In genomic region chr6:159061805-159062563, GRCh38 we compare ENCODE assay signal across 8 cellular contexts. TPM values are rescaled to one million over a fixed set of nuclear protein-coding genes. Genes with fewer than 3 reads are reported as not detected.
A peak's percentile ranks its signal among the peaks of the same experiment; 100 is the strongest.
DNase-seq lines count a peak whose midpoint lies in the region; ATAC-seq and TF ChIP-seq lines count a peak whose summit lies in the region.

No MANE protein-coding gene starts in this region.

- no peak for TF ChIP-seq POLR2A in gastroesophageal sphincter (IDR thresholded peaks at IDR 0.05)

- TF ChIP-seq CTCF in gastroesophageal sphincter (IDR thresholded peaks at IDR 0.05) = no peak

- H3K4me3 ChIP-seq in gastroesophageal sphincter = no peak overlapping the region

- DNase-seq in CD1c-positive myeloid dendritic cell (ENCODE audit: extremely low spot score) (peak; percentile 93), NAMALWA (ENCODE audit: low spot score) (peak; percentile 74), SW 1271 (lab: John Stamatoyannopoulos, UW) (no peak), COLO668 (lab: John Stamatoyannopoulos, UW; ENCODE audit: unreplicated experiment) (no peak), NCI-H226 (no peak), inferior parietal cortex (ENCODE audit: extremely low spot score) (no peak)

- no peak for TF ChIP-seq EP300 in gastroesophageal sphincter (IDR thresholded peaks at IDR 0.05)

- ATAC-seq in GM19455 (IDR thresholded peaks at IDR 0.05; ENCODE audit: unreplicated experiment) = peak; percentile 60
- peak; percentile 43 for ATAC-seq in gastroesophageal sphincter

- no peaks in the 10 kb centered on the region for H3K4me1 ChIP-seq in gastroesophageal sphincter

- H3K36me3 ChIP-seq in gastroesophageal sphincter = no peaks in the 10 kb centered on the region

- H3K9me3 ChIP-seq in gastroesophageal sphincter = no peaks in the 10 kb centered on the region

- H3K27ac ChIP-seq in gastroesophageal sphincter = no peak overlapping the region

- peaks cover 13% of the 10 kb centered on the region for H3K27me3 ChIP-seq in gastroesophageal sphincter

- 73 to 83% methylated on average over 6 to 8 of the region's 10 CpGs for WGBS in gastroesophageal sphincter (ENCODE audit: low coverage in 1 of 2), 2 donors

RNA-seq across cellular contexts. Expression of gene TAGAP, which starts 17.2 kb away (rescaled TPM):
- 1 to 10 TPM; 1.0 to 4.3 (median 1.9) TPM for total RNA-seq in gastroesophageal sphincter

Comparison
In these comparisons a context has a peak if more than half of its experiments do, and no peak if none do; other contexts are left out.
1. DNase-seq: peak in CD1c-positive myeloid dendritic cell (single experiment) and NAMALWA (single experiment); none in SW 1271 (0 of 2), COLO668 (single experiment), NCI-H226 (single experiment) and inferior parietal cortex (single experiment).